Comparison of ENCODE assay signal across 29 cellular contexts in the genomic region with DNA sequence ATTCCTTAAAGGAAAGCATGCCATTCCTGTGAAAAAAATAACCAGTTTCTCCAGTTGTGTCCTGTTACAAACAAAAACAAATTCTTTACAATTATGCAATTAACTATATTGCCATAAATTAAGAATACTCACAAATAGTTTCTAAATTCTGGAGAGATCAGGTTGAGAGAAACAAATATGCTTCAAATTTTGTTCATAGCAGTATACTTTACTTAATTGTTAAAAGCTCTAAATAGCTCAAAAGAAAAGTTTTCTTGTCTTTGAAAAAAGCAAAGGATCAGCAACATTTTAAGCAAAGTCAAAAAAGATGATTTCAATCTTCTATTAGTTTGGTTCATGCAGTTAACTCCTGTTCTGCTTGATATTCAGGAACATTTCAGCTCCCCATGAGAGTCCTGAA.
"Had no signal": no experiment of that assay in that cellular context is flagged by ENCODE, and none has a peak within 500 bp of the region (broad histone marks: within the 10 kb centered on the region; RNA-seq: fewer than 3 reads in every experiment).

No MANE protein-coding gene starts in this region.

- H3K36me3 Mint-ChIP-seq: natural killer cell treated with Interleukin-12 subunit alpha and Interleukin-12 subunit beta and Interleukin-15 and Interleukin-18, amount 100 ng/mL, for 72 hours; stimulated activated memory B cell treated with anti-CD40 and anti-IgM and Interleukin-4, amounts not matched to agents 10 μg/mL and 1 μg/mL and 100 μg/mL, for 72 hours had no signal

- H3K27me3 Mint-ChIP-seq: stimulated activated naive CD8-positive, alpha-beta T cell treated with anti-CD3 and anti-CD28 coated beads, Interleukin-15, amount 100 ng/mL, for 72 hours; type B pancreatic cell had no signal

- H3K27ac Mint-ChIP-seq: naive thymus-derived CD8-positive, alpha-beta T cell; natural killer cell treated with Interleukin-12 subunit alpha and Interleukin-12 subunit beta and Interleukin-15 and Interleukin-18, amount 100 ng/mL, for 72 hours; nephron progenitor cell; stimulated activated memory B cell treated with anti-CD40 and anti-IgM and Interleukin-4, amounts not matched to agents 10 μg/mL and 1 μg/mL and 100 μg/mL, for 72 hours; stimulated activated naive CD8-positive, alpha-beta T cell treated with anti-CD3 and anti-CD28 coated beads, Interleukin-15, amount 100 ng/mL, for 72 hours; type B pancreatic cell had no signal

- H3K4me1 ChIP-seq: prostate gland, suprapubic skin, testis, tibial artery, transverse colon, upper lobe of right lung, uterus had no signal

- H3K27ac ChIP-seq: neutrophil, pancreas, prostate gland, right lobe of liver, sigmoid colon, suprapubic skin, testis, tibial artery, transverse colon, upper lobe of right lung, uterus had no signal

- ATAC-seq: naive thymus-derived CD8-positive, alpha-beta T cell; natural killer cell treated with Interleukin-12 subunit alpha and Interleukin-12 subunit beta and Interleukin-15 and Interleukin-18, amount 100 ng/mL, for 72 hours; pancreas; right cardiac atrium; right lobe of liver; stimulated activated memory B cell treated with anti-CD40 and anti-IgM and Interleukin-4, amounts not matched to agents 10 μg/mL and 1 μg/mL and 100 μg/mL, for 72 hours; stimulated activated naive CD8-positive, alpha-beta T cell treated with anti-CD3 and anti-CD28 coated beads, Interleukin-15, amount 100 ng/mL, for 72 hours; stimulated activated naive CD8-positive, alpha-beta T cell treated with anti-CD3 and anti-CD28 coated beads, Interleukin-15, Interleukin-2, amounts not matched to agents 100 U/mL and 50 U/mL, for 24 hours; upper lobe of right lung had no signal

- H3K9me3 Mint-ChIP-seq: natural killer cell treated with Interleukin-12 subunit alpha and Interleukin-12 subunit beta and Interleukin-15 and Interleukin-18, amount 100 ng/mL, for 72 hours; type B pancreatic cell had no signal

- DNase-seq: naive thymus-derived CD8-positive, alpha-beta T cell; nephron progenitor cell; nucleus accumbens; pancreas; right cardiac atrium; right lobe of liver; sigmoid colon; small intestine; stimulated activated CD4-positive, alpha-beta T cell treated with anti-CD3 and anti-CD28 coated beads, Interleukin-12 subunit alpha, Interleukin-12 subunit beta, amount 100 ng/mL, for 4 hours; stimulated activated CD4-positive, alpha-beta T cell treated with anti-CD3 and anti-CD28 coated beads, Interleukin-1b, Interleukin-23, amount 100 ng/mL, for 48 hours; stimulated activated CD4-positive, alpha-beta T cell treated with anti-CD3 and anti-CD28 coated beads, Interleukin-4, amount 100 ng/mL, for 1 hour; stimulated activated CD4-positive, alpha-beta T cell treated with anti-CD3 and anti-CD28 coated beads, Interleukin-4, amount 100 ng/mL, for 4 hours; stimulated activated CD8-positive, alpha-beta memory T cell treated with anti-CD3 and anti-CD28 coated beads, Interleukin-4, amount 100 ng/mL, for 48 hours; stimulated activated naive CD4-positive, alpha-beta T cell; stimulated activated naive CD8-positive, alpha-beta T cell treated with anti-CD3 and anti-CD28 coated beads, Interleukin-15, amount 100 ng/mL, for 72 hours; stimulated activated naive CD8-positive, alpha-beta T cell treated with anti-CD3 and anti-CD28 coated beads, Interleukin-15, Interleukin-2, amounts not matched to agents 100 U/mL and 50 U/mL, for 24 hours; substantia nigra; testis; tibial artery; transverse colon; upper lobe of right lung; uterus had no signal

- H3K4me3 ChIP-seq: pancreas, prostate gland, right lobe of liver, sigmoid colon, suprapubic skin, testis, tibial artery, transverse colon, upper lobe of right lung, uterus had no signal

- H3K27me3 ChIP-seq: pancreas, right lobe of liver, sigmoid colon, suprapubic skin, testis, tibial artery, transverse colon, upper lobe of right lung, uterus had no signal

- H3K36me3 ChIP-seq: neutrophil, prostate gland, right lobe of liver, transverse colon, uterus had no signal

- H3K4me1 Mint-ChIP-seq: nephron progenitor cell; neural crest cell; stimulated activated memory B cell treated with anti-CD40 and anti-IgM and Interleukin-4, amounts not matched to agents 10 μg/mL and 1 μg/mL and 100 μg/mL, for 72 hours; stimulated activated naive CD8-positive, alpha-beta T cell treated with anti-CD3 and anti-CD28 coated beads, Interleukin-15, amount 100 ng/mL, for 72 hours had no signal

- H3K4me3 Mint-ChIP-seq: naive thymus-derived CD8-positive, alpha-beta T cell; natural killer cell treated with Interleukin-12 subunit alpha and Interleukin-12 subunit beta and Interleukin-15 and Interleukin-18, amount 100 ng/mL, for 72 hours; nephron progenitor cell; neural crest cell; stimulated activated memory B cell treated with anti-CD40 and anti-IgM and Interleukin-4, amounts not matched to agents 10 μg/mL and 1 μg/mL and 100 μg/mL, for 72 hours; stimulated activated naive CD8-positive, alpha-beta T cell treated with anti-CD3 and anti-CD28 coated beads, Interleukin-15, amount 100 ng/mL, for 72 hours; type B pancreatic cell had no signal

- H3K9me3 ChIP-seq: neutrophil, pancreas, prostate gland, right lobe of liver, sigmoid colon, suprapubic skin, testis, tibial artery, transverse colon, upper lobe of right lung, uterus had no signal
